Comparison of ENCODE assay signal across 11 cellular contexts in the genomic region with DNA sequence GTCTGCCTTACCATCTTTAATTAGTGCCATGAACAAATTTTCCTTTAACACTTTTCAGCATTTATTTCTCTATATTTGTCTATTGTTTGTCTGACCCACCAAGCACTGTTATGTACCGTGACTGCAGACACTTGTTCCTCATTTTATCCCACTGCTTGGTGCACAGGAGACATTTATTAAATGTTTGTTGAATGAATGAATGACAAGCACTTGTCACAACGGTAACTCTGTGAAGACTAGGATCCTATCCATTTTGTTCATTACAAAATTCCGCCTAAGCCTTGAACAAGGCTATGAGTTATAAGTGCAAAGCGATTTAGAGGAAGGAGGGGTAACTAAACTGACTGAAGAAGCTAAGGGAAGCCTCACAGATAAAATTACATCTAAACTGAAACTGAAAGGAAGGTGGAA. TPM values are rescaled to one million over a fixed set of nuclear protein-coding genes. Genes with fewer than 3 reads are reported as not detected.
DNase-seq lines count a peak whose midpoint lies in the region; ATAC-seq, FAIRE-seq and TF ChIP-seq lines count a peak whose summit lies in the region.
"Had no signal": no experiment of that assay in that cellular context is flagged by ENCODE, and none has a peak within 500 bp of the region (broad histone marks: within the 10 kb centered on the region; RNA-seq: fewer than 3 reads in every experiment).

No MANE protein-coding gene starts in this region.

- peaks cover 33% of the 10 kb centered on the region for H3K4me1 Mint-ChIP-seq in mesothelial cell of epicardium

- H3K27me3 ChIP-seq in heart right ventricle (no peaks in the 10 kb centered on the region), brain microvascular endothelial cell (replicated peaks) (no peaks in the 10 kb centered on the region), vagina (no peaks in the 10 kb centered on the region)

- in situ Hi-C loops in brain microvascular endothelial cell (cut with HindIII; ENCODE audit: low pct_ligation_motif_present, low sequenced_read_pairs) = no loop called here

- no peaks in the 10 kb centered on the region for H3K9me3 ChIP-seq in heart right ventricle
- no peaks in the 10 kb centered on the region for H3K9me3 ChIP-seq in vagina

- H3K4me3 ChIP-seq in heart right ventricle (peak overlapping the region; percentile 88 to 100 (median 96)), brain microvascular endothelial cell (ENCODE audit: low read depth, low read length) (peak overlapping the region; percentile 68), vagina (peak overlapping the region; percentile 71 to 98)

- TF ChIP-seq CTCF in heart right ventricle (IDR thresholded peaks at IDR 0.05) = no peak
- no peak for TF ChIP-seq CTCF in brain microvascular endothelial cell (IDR thresholded peaks at IDR 0.05; ENCODE audit: low read depth, low read length, missing control alignments)
- no peak for TF ChIP-seq CTCF in mesothelial cell of epicardium (IDR thresholded peaks at IDR 0.05; ENCODE audit: unreplicated experiment)
- no peak for TF ChIP-seq CTCF in vagina (IDR thresholded peaks at IDR 0.05)

- intact Hi-C loops in heart right ventricle (cut with DNase I) = loop anchor here in 1 of 10 donors (5.0 kb wide), 1 partner anchor 73 kb away; no protein-coding TSS in a partner anchor
- intact Hi-C loops in cardiac septum (cut with DNase I) = loop anchor here (5.0 kb wide), 2 partner anchors 373 to 428 kb away; a partner anchor contains a TSS
- intact Hi-C loops in vagina (cut with DNase I) = no loop called here

- peaks cover 0 to 25% (median 10%) of the 10 kb centered on the region in 9 donors for H3K36me3 ChIP-seq in heart right ventricle
- peaks cover 13% of the 10 kb centered on the region for H3K36me3 ChIP-seq in brain microvascular endothelial cell (replicated peaks)
- H3K36me3 ChIP-seq in vagina = peaks cover 0 to 10% of the 10 kb centered on the region in 2 donors

- H3K36me3 Mint-ChIP-seq in mesothelial cell of epicardium = peaks cover 10% of the 10 kb centered on the region

- no peak for DNase-seq in heart right ventricle
- DNase-seq in cardiac septum (ENCODE audit: low spot score) = no peak
- DNase-seq in brain microvascular endothelial cell = no peak
- DNase-seq in mesothelial cell of epicardium (ENCODE audit: low spot score in 2 of 2, unreplicated experiment in 2 of 2) = no peak
- no peak for DNase-seq in vagina (ENCODE audit: extremely low spot score in 2 of 2)
- no peak for DNase-seq in RCC 7860 (ENCODE audit: low spot score)

- no peak for FAIRE-seq in RCC 7860 (lab: Jason Lieb, UNC)
- FAIRE-seq: colon had no signal

- peak overlapping the region; percentile 97 for H3K27ac Mint-ChIP-seq in mesothelial cell of epicardium

- 57 to 67% methylated on average over 4 of the region's 4 CpGs for WGBS in heart right ventricle, 2 donors

- H3K27ac ChIP-seq in heart right ventricle (peak overlapping the region in 9 of 10 donors; percentile 8 to 98 (median 94)), brain microvascular endothelial cell (peak overlapping the region; percentile 81), vagina (peak overlapping the region; percentile 95)

- H3K9me3 Mint-ChIP-seq in mesothelial cell of epicardium = no peaks in the 10 kb centered on the region

- peak in 1 of 8 donors; percentile 3 for ATAC-seq in heart right ventricle
- ATAC-seq in HG02970 (IDR thresholded peaks at IDR 0.05; ENCODE audit: low FRiP score, unreplicated experiment) = no peak
- ATAC-seq in GM21737 (IDR thresholded peaks at IDR 0.05; ENCODE audit: unreplicated experiment) = no peak

- H3K4me1 ChIP-seq in heart right ventricle (peaks cover 0 to 40% (median 21%) of the 10 kb centered on the region in 9 donors), vagina (peaks cover 26% of the 10 kb centered on the region)

- peak overlapping the region; percentile 96 for H3K4me3 Mint-ChIP-seq in mesothelial cell of epicardium

- no peak for TF ChIP-seq POLR2A in vagina (IDR thresholded peaks at IDR 0.05)

- no peaks in the 10 kb centered on the region for H3K27me3 Mint-ChIP-seq in mesothelial cell of epicardium (ENCODE audit: low read depth)

RNA-seq across cellular contexts. Expression of a gene that starts 0.4 kb away (rescaled TPM):
- total RNA-seq in heart right ventricle (10 to 100 TPM; 13.9 to 23.2 (median 18.9) TPM), cardiac septum (23.8 TPM), mesothelial cell of epicardium (93.8 to 99.2 TPM (median 96.0 TPM) in 3 replicates), vagina (40.8 TPM)
- polyA plus RNA-seq in heart right ventricle = 10 to 100 TPM; 10.3 to 12.3 TPM

RNA-seq across cellular contexts. Expression of a gene that starts 36.4 kb away (rescaled TPM):
- total RNA-seq in heart right ventricle (not detected), cardiac septum (0.22 TPM), mesothelial cell of epicardium (127 to 136 TPM (median 132 TPM) in 3 replicates), vagina (not detected)
- polyA plus RNA-seq in heart right ventricle = under 1 TPM in 1 of 2 donors, not detected in 1; 0.04 TPM
- total RNA-seq: LHCN-M2, ureter had no signal

RNA-seq across cellular contexts. Expression of a gene that starts 49.5 kb away (rescaled TPM):
- 10 to 100 TPM; 39.2 to 58.9 (median 48.7) TPM for total RNA-seq in heart right ventricle
- polyA plus RNA-seq in heart right ventricle = 10 to 100 TPM; 21.9 to 24.2 TPM
- 53.6 TPM for total RNA-seq in cardiac septum
- 98.7 to 102 TPM (median 102 TPM) in 3 replicates for total RNA-seq in mesothelial cell of epicardium
- 75.6 TPM for total RNA-seq in vagina

Comparison
In these comparisons a context has a peak if more than half of its experiments do, and no peak if none do; other contexts are left out.
1. RNA of a gene that starts 36.4 kb away (total RNA-seq): 127 to 136 TPM in mesothelial cell of epicardium; 0.22 TPM in cardiac septum (single experiment), not detected in heart right ventricle and not detected in vagina (single experiment); every median in the first group is over 100 times any median in the second.
2. Peak in every context shown above with its lines, with median percentiles within 50 percentile points of each other: H3K27ac ChIP-seq and H3K4me3 ChIP-seq.